In the genomic region with DNA sequence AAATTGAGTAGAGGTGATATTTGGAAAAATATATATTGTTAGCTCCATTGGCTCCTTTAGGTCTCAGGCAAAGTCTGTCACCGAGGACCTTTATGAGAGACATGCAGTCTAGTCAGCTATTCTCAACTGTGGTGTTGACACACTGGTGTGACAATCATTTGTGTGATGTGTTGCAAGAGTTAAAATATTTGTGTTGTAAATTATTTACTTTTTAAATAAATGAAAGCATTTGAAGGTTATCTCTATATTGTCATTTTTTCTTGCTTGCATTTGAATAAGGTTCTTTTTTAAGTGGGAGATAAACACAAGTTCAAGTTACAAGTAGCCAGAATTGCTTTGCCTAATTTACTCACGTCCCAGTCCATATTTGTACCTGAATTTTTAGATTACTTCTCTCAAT, we compare ENCODE assay signal across 12 cellular contexts. TPM values are rescaled to one million over a fixed set of nuclear protein-coding genes. Genes with fewer than 3 reads are reported as not detected.
DNase-seq lines count a peak whose midpoint lies in the region; ATAC-seq, FAIRE-seq and TF ChIP-seq lines count a peak whose summit lies in the region.
"Had no signal": no experiment of that assay in that cellular context is flagged by ENCODE, and none has a peak within 500 bp of the region (broad histone marks: within the 10 kb centered on the region; RNA-seq: fewer than 3 reads in every experiment).

No MANE protein-coding gene starts in this region.

- H3K36me3 ChIP-seq in endothelial cell of umbilical vein (ENCODE audit: control insufficient read depth in 2 of 2, extremely low read depth in 1 of 2, insufficient read depth in 2 of 2, low read length in 2 of 2) (no peaks in the 10 kb centered on the region), subcutaneous abdominal adipose tissue (ENCODE audit: control insufficient read depth in 5 of 5, insufficient read depth in 5 of 5, low read length in 5 of 5) (no peaks in the 10 kb centered on the region)

- no peaks in the 10 kb centered on the region for H3K27me3 ChIP-seq in endothelial cell of umbilical vein (ENCODE audit: control insufficient read depth in 2 of 2, insufficient read depth in 2 of 2, low read length in 2 of 2)
- H3K27me3 ChIP-seq in subcutaneous abdominal adipose tissue (ENCODE audit: control insufficient read depth in 5 of 5, insufficient read depth in 4 of 5, low read length in 5 of 5) = no peaks in the 10 kb centered on the region

- H3K27ac ChIP-seq in endothelial cell of umbilical vein (ENCODE audit: insufficient read depth, low read depth, low read length) = peak overlapping the region; percentile 26
- H3K27ac ChIP-seq in subcutaneous abdominal adipose tissue (ENCODE audit: low read depth, low read length) = peak overlapping the region; percentile 95

- H3K4me1 Mint-ChIP-seq in activated CD4-positive, alpha-beta T cell treated with anti-CD3 and anti-CD28 coated beads, Interleukin-2, amount 10 ng/mL, durations not matched to agents 24 days and 14 days = peaks cover 37% of the 10 kb centered on the region

- H2AFZ ChIP-seq in endothelial cell of umbilical vein (ENCODE audit: low read depth, low read length) = no peak overlapping the region

- peaks cover 42% of the 10 kb centered on the region for H3K4me1 ChIP-seq in endothelial cell of umbilical vein (ENCODE audit: control insufficient read depth, extremely low read depth, insufficient read depth, low read length)
- peaks cover 0 to 31% (median 24%) of the 10 kb centered on the region in 5 donors for H3K4me1 ChIP-seq in subcutaneous abdominal adipose tissue (ENCODE audit: control insufficient read depth in 5 of 5, insufficient read depth in 5 of 5, low read length in 5 of 5)

- H3K4me2 ChIP-seq in endothelial cell of umbilical vein (ENCODE audit: insufficient read depth, low read length) = peak overlapping the region; percentile 100

- no peaks in the 10 kb centered on the region for H3K9me3 Mint-ChIP-seq in activated CD4-positive, alpha-beta T cell treated with anti-CD3 and anti-CD28 coated beads, Interleukin-2, amount 10 ng/mL, durations not matched to agents 24 days and 14 days

- dilution Hi-C loops in endothelial cell of umbilical vein (cut with MboI; ENCODE audit: extremely low pct_ligation_motif_present, low sequenced_read_pairs) = no loop called here

- H4K20me1 ChIP-seq in endothelial cell of umbilical vein (replicated peaks; ENCODE audit: control insufficient read depth, extremely low read depth, insufficient read depth, low read length) = no peaks in the 10 kb centered on the region

- no peaks in the 10 kb centered on the region for H3K9me3 ChIP-seq in endothelial cell of umbilical vein (replicated peaks; ENCODE audit: control insufficient read depth, insufficient read depth, low read length)
- no peaks in the 10 kb centered on the region for H3K9me3 ChIP-seq in subcutaneous abdominal adipose tissue (ENCODE audit: control insufficient read depth in 5 of 5, low read length in 5 of 5)

- POLR2A ChIA-PET in endothelial cell of umbilical vein (lab: Charles Lee) = no interaction called here

- no peak for TF ChIP-seq CTCF in endothelial cell of umbilical vein (IDR thresholded peaks at IDR 0.05; ENCODE audit: extremely low read depth in 1 of 2, insufficient read depth in 1 of 2, low read depth in 1 of 2, low read length in 2 of 2)

- H3K4me3 ChIP-seq in endothelial cell of umbilical vein (replicated peaks in 1 of 3; ENCODE audit: insufficient read depth in 1 of 3, low read depth in 1 of 3, low read length in 3 of 3) (peak overlapping the region in 1 of 3 experiments; percentile 98), subcutaneous abdominal adipose tissue (ENCODE audit: low read depth in 1 of 5, low read length in 5 of 5) (peak overlapping the region in 2 of 5 donors; percentile 18 to 91)

- no peak for ATAC-seq in HG03460 (IDR thresholded peaks at IDR 0.05; ENCODE audit: unreplicated experiment)
- ATAC-seq in HG03045 (IDR thresholded peaks at IDR 0.05; ENCODE audit: unreplicated experiment) = no peak
- ATAC-seq: left ventricle myocardium superior had no signal

- H3K4me3 Mint-ChIP-seq in activated CD4-positive, alpha-beta T cell treated with anti-CD3 and anti-CD28 coated beads, Interleukin-2, amount 10 ng/mL, durations not matched to agents 24 days and 14 days = peak overlapping the region; percentile 90

- H3K79me2 ChIP-seq in endothelial cell of umbilical vein (ENCODE audit: control insufficient read depth, insufficient read depth, low read length) = peaks cover 48% of the 10 kb centered on the region

- no TSS peak for BruUV-seq in endothelial cell of umbilical vein (replicated peaks; lab: Mats Ljungman, UMichigan)

- intact Hi-C loops in activated CD4-positive, alpha-beta T cell treated with anti-CD3 and anti-CD28 coated beads, Interleukin-2, amount 10 ng/mL, durations not matched to agents 24 days and 14 days (cut with micrococcal nuclease) = loop anchor here (2.0 kb wide), 1 partner anchor 131 kb away; a partner anchor contains a TSS
- intact Hi-C loops in endothelial cell of umbilical vein (cut with micrococcal nuclease) = no loop called here

- peak overlapping the region; percentile 87 for H3K27ac Mint-ChIP-seq in activated CD4-positive, alpha-beta T cell treated with anti-CD3 and anti-CD28 coated beads, Interleukin-2, amount 10 ng/mL, durations not matched to agents 24 days and 14 days

- FAIRE-seq in endothelial cell of umbilical vein (lab: Jason Lieb, UNC) = no peak
- FAIRE-seq: H1 had no signal

- H3K9ac ChIP-seq in endothelial cell of umbilical vein (replicated peaks; ENCODE audit: extremely low read depth, insufficient read depth, low read length) (peak overlapping the region; percentile 87), subcutaneous abdominal adipose tissue (ENCODE audit: low read length in 5 of 5) (peak overlapping the region in 3 of 5 donors; percentile 2 to 48 (median 25))

- DNase-seq in activated CD4-positive, alpha-beta T cell treated with anti-CD3 and anti-CD28 coated beads, Interleukin-2, amount 10 ng/mL, durations not matched to agents 24 days and 14 days = no peak
- DNase-seq in activated CD4-positive, alpha-beta T cell treated with anti-CD3 and anti-CD28 coated beads, Interleukin-2, amount 50 U/mL, for 4 hours = no peak
- peak; percentile 43 for DNase-seq in OCI-M1 (lab: John Stamatoyannopoulos, UW)
- DNase-seq in endothelial cell of umbilical vein (ENCODE audit: low read depth, low spot score) = peak; percentile 18
- DNase-seq in NCI-H2081 treated with DMSO at 0.1 percent for 48 hours (lab: John Stamatoyannopoulos, UW) = no peak
- DNase-seq: amniotic stem cell, left ventricle myocardium superior, T-helper 9 cell had no signal

- CTCF ChIA-PET in endothelial cell of umbilical vein (lab: Charles Lee) = interaction anchor here (2.0 kb wide), 1 partner anchor 113 kb away, joined by 12 read pairs; no protein-coding TSS in a partner anchor

- H3K9me1 ChIP-seq in endothelial cell of umbilical vein (replicated peaks; ENCODE audit: control insufficient read depth, extremely low read depth, insufficient read depth, low read length) = no peaks in the 10 kb centered on the region

- no peaks in the 10 kb centered on the region for H3K27me3 Mint-ChIP-seq in activated CD4-positive, alpha-beta T cell treated with anti-CD3 and anti-CD28 coated beads, Interleukin-2, amount 10 ng/mL, durations not matched to agents 24 days and 14 days

- no peak for TF ChIP-seq POLR2A in endothelial cell of umbilical vein (IDR thresholded peaks at IDR 0.05; ENCODE audit: low read depth, low read length)

- H3K36me3 Mint-ChIP-seq in activated CD4-positive, alpha-beta T cell treated with anti-CD3 and anti-CD28 coated beads, Interleukin-2, amount 10 ng/mL, durations not matched to agents 24 days and 14 days (ENCODE audit: low read depth) = peaks cover 59% of the 10 kb centered on the region

TF ChIP-seq in endothelial cell of umbilical vein, 7 proteins besides CTCF, POLR2A, EP300 and RAD21:
- no peak for TF ChIP-seq GATA2 (IDR thresholded peaks at IDR 0.05; ENCODE audit: insufficient read depth, insufficient read length, low read depth, low read length)
- TF ChIP-seq, protein P1, sequence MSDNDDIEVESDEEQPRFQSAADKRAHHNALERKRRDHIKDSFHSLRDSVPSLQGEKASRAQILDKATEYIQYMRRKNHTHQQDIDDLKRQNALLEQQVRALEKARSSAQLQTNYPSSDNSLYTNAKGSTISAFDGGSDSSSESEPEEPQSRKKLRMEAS (IDR thresholded peaks at IDR 0.05; ENCODE audit: insufficient read depth, insufficient read length) = no peak
- no peak for TF ChIP-seq EZH2 (IDR thresholded peaks at IDR 0.05; ENCODE audit: borderline replicate concordance, low read depth, low read length, severe bottlenecking)
- no peak for TF ChIP-seq JUN (IDR thresholded peaks at IDR 0.05; ENCODE audit: borderline replicate concordance, insufficient read depth, insufficient read length, low read depth)
- no peak for TF ChIP-seq POLR2AphosphoS5 (IDR thresholded peaks at IDR 0.05; ENCODE audit: insufficient read depth, low read depth, low read length)
- TF ChIP-seq MYC (IDR thresholded peaks at IDR 0.05; ENCODE audit: low read depth, low read length) = no peak
- TF ChIP-seq FOS (IDR thresholded peaks at IDR 0.05; ENCODE audit: borderline replicate concordance, insufficient read depth, low read length) = no peak

RNA-seq across cellular contexts. Expression of a gene that starts 4.3 kb away (rescaled TPM):
- total RNA-seq in activated CD4-positive, alpha-beta T cell treated with anti-CD3 and anti-CD28 coated beads, Interleukin-2, amount 10 ng/mL, durations not matched to agents 24 days and 14 days = 84.9 and 88.7 TPM in 2 replicates
- total RNA-seq in endothelial cell of umbilical vein = 11.7 and 12.8 TPM in 2 replicates
- polyA plus RNA-seq in endothelial cell of umbilical vein = 2.4 and 3.5 TPM in 2 replicates
- polyA plus RNA-seq in endothelial cell of umbilical vein (2011; cell fraction: cytosol; rRNA removed) = 2.9 and 3.2 TPM in 2 replicates
- 8.0 and 8.8 TPM in 2 replicates for polyA plus RNA-seq in endothelial cell of umbilical vein (2011; cell fraction: nucleus; rRNA removed)
- 6.1 and 7.3 TPM in 2 replicates for polyA plus RNA-seq in endothelial cell of umbilical vein (2012)
- 14.0 and 14.1 TPM in 2 replicates for polyA minus RNA-seq in endothelial cell of umbilical vein
- polyA minus RNA-seq in endothelial cell of umbilical vein (2011; cell fraction: cytosol; rRNA and poly(A)+ RNA removed) = 10.2 TPM
- 16.5 and 21.4 TPM in 2 replicates for polyA minus RNA-seq in endothelial cell of umbilical vein (2011; cell fraction: nucleus; rRNA and poly(A)+ RNA removed)

Comparison
In these comparisons a context has a peak if more than half of its experiments do, and no peak if none do; other contexts are left out.
1. DNase-seq: peak in OCI-M1 (single experiment) and endothelial cell of umbilical vein (single experiment); none in activated CD4-positive, alpha-beta T cell treated with anti-CD3 and anti-CD28 coated beads, Interleukin-2, amount 10 ng/mL, durations not matched to agents 24 days and 14 days (single experiment), activated CD4-positive, alpha-beta T cell treated with anti-CD3 and anti-CD28 coated beads, Interleukin-2, amount 50 U/mL, for 4 hours (0 of 2) and NCI-H2081 treated with DMSO at 0.1 percent for 48 hours (single experiment).